ENCODE assay signal across 20 cellular contexts in the genomic region with DNA sequence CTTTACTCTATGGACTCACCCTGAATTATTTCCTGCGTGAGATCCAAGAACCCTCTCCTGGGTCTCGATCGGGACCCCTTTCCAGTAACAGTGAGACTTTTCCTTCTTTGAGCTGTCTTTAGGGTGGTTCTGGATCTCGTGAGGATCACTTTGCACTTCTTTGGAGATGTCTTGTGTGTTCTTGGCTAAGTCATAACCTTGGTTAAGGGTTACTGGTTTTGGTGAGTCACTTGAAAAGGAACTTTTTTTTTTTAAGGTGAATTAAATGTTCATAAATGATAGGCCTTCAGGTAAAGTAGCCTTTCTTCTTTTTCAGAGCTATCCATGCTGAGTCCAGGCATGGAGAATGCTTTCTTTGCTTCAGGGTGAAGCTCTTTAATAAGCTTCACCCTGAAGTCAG. TPM values are rescaled to one million over a fixed set of nuclear protein-coding genes. Genes with fewer than 3 reads are reported as not detected.
DNase-seq lines count a peak whose midpoint lies in the region; ATAC-seq and TF ChIP-seq lines count a peak whose summit lies in the region.
"Had no signal": no experiment of that assay in that cellular context is flagged by ENCODE, and none has a peak within 500 bp of the region (broad histone marks: within the 10 kb centered on the region; RNA-seq: fewer than 3 reads in every experiment).

No MANE protein-coding gene starts in this region.

- H3K4me1 Mint-ChIP-seq in Caco-2 (ENCODE audit: low read depth, unreplicated experiment) (peaks cover 25% of the 10 kb centered on the region), nephron (peaks cover 29% of the 10 kb centered on the region)

- ATAC-seq in PC-3: peak; percentile 60
- ATAC-seq in activated naive CD4-positive, alpha-beta T cell treated with anti-CD3 and anti-CD28 coated beads, Interleukin-2, amount 50 U/mL, for 72 hours: no peak
- ATAC-seq: activated CD4-positive, alpha-beta T cell treated with anti-CD3 and anti-CD28 coated beads for 36 hours had no signal

- H3K4me1 ChIP-seq in Caco-2 (peaks cover 30% of the 10 kb centered on the region), PC-3 (ENCODE audit: insufficient read depth, low read length) (peaks cover 28% of the 10 kb centered on the region)

- H3K9me2 ChIP-seq in PC-3 (replicated peaks; ENCODE audit: low read length): no peaks in the 10 kb centered on the region

- TF ChIP-seq CTCF in Caco-2 (IDR thresholded peaks at IDR 0.05; ENCODE audit: insufficient read depth in 1 of 2, low read depth in 1 of 2, low read length in 1 of 2, severe bottlenecking in 1 of 2, unreplicated experiment in 1 of 2): no peak
- no peak for TF ChIP-seq CTCF in PC-3 (conservative IDR thresholded peaks at IDR 0.05; ENCODE audit: low read depth, low read length)
- no peak for TF ChIP-seq CTCF in epithelial cell of esophagus (IDR thresholded peaks at IDR 0.05; ENCODE audit: insufficient read depth, low read depth, low read length, missing control alignments)
- no peak for TF ChIP-seq CTCF in nephron (IDR thresholded peaks at IDR 0.05; ENCODE audit: unreplicated experiment in 3 of 3)

- H3K27ac ChIP-seq in PC-3 (ENCODE audit: low read length): peak overlapping the region; percentile 79
- H3K27ac ChIP-seq: HL-60, pancreas, vagina had no signal

- H3K9me3 Mint-ChIP-seq in Caco-2 (ENCODE audit: unreplicated experiment): no peaks in the 10 kb centered on the region
- no peaks in the 10 kb centered on the region for H3K9me3 Mint-ChIP-seq in nephron
- no peaks in the 10 kb centered on the region for H3K9me3 Mint-ChIP-seq in activated naive CD4-positive, alpha-beta T cell treated with anti-CD3 and anti-CD28 coated beads, Interleukin-2, amount 50 U/mL, for 72 hours
- H3K9me3 Mint-ChIP-seq: stimulated activated naive CD8-positive, alpha-beta T cell treated with anti-CD3 and anti-CD28 coated beads, Interleukin-15, Interleukin-2, amounts not matched to agents 100 ng/mL and 50 ng/mL, for 24 hours had no signal

- no peaks in the 10 kb centered on the region for H3F3A ChIP-seq in PC-3 (ENCODE audit: low read length, unreplicated experiment)

- BruUV-seq in Caco-2 (replicated peaks; lab: Mats Ljungman, UMichigan) (TSS peak; percentile 98), PC-3 (replicated peaks; lab: Mats Ljungman, UMichigan) (no TSS peak)

- H3K79me2 ChIP-seq in PC-3 (ENCODE audit: low read length): no peaks in the 10 kb centered on the region

- H3K4me3 ChIP-seq in Caco-2 (ENCODE audit: low read depth, low read length) (no peak overlapping the region), PC-3 (ENCODE audit: low read length) (peak overlapping the region; percentile 30; the same call in 1 of the 2 replicates), epithelial cell of esophagus (ENCODE audit: low read length) (no peak overlapping the region)
- H3K4me3 ChIP-seq: pancreas, vagina had no signal

- no peaks in the 10 kb centered on the region for H3K27me3 Mint-ChIP-seq in Caco-2 (ENCODE audit: insufficient read depth, unreplicated experiment)
- H3K27me3 Mint-ChIP-seq in nephron (ENCODE audit: low read depth): no peaks in the 10 kb centered on the region
- H3K27me3 Mint-ChIP-seq: activated CD4-positive, alpha-beta T cell treated with anti-CD3 and anti-CD28 coated beads for 36 hours had no signal

- CTCF ChIA-PET in Caco-2 (lab: Charles Lee): interaction anchor here (0.6 to 1.3 kb wide), 5 partner anchors 8 to 66 kb away, joined by 3 to 7 read pairs (median 4); partner anchors contain the start of gene NUDT8
- CTCF ChIA-PET in PC-3 (lab: Charles Lee): no interaction called here

- intact Hi-C loops in Caco-2 (cut with micrococcal nuclease; ENCODE audit: unreplicated experiment): no loop called here
- intact Hi-C loops in PC-3 (cut with micrococcal nuclease): no loop called here

- H3K4me2 ChIP-seq in PC-3 (ENCODE audit: low read length): peak overlapping the region; percentile 83

- no peak overlapping the region for H2AFZ ChIP-seq in PC-3 (ENCODE audit: low read length)

- H3K4me3 Mint-ChIP-seq in Caco-2 (ENCODE audit: unreplicated experiment): peak overlapping the region; percentile 59
- H3K4me3 Mint-ChIP-seq in nephron: no peak overlapping the region
- H3K4me3 Mint-ChIP-seq: activated CD4-positive, alpha-beta T cell treated with anti-CD3 and anti-CD28 coated beads for 36 hours; stimulated activated naive CD8-positive, alpha-beta T cell treated with anti-CD3 and anti-CD28 coated beads, Interleukin-15, Interleukin-2, amounts not matched to agents 100 ng/mL and 50 ng/mL, for 24 hours had no signal

- DNase-seq in Caco-2 (no peak), PC-3 (peak; percentile 63), epithelial cell of esophagus (ENCODE audit: low read depth) (peak; percentile 17), foreskin melanocyte (no peak), islet precursor cell (no peak), NCI-H2196 treated with DMSO at 0.1 percent for 48 hours (lab: John Stamatoyannopoulos, UW; ENCODE audit: unreplicated experiment) (no peak)
- no peak for DNase-seq in activated naive CD4-positive, alpha-beta T cell treated with anti-CD3 and anti-CD28 coated beads, Interleukin-2, amount 50 U/mL, for 72 hours (ENCODE audit: low spot score in 2 of 2)
- DNase-seq: activated CD4-positive, alpha-beta T cell treated with anti-CD3 and anti-CD28 coated beads for 36 hours; activated CD8-positive, alpha-beta memory T cell treated with anti-CD3 and anti-CD28 coated beads, Interleukin-2, amount 50 U/mL, for 4 hours; activated naive CD4-positive, alpha-beta T cell treated with Interleukin-2 at 50 U/mL for 16 hours; effector CD8-positive, alpha-beta T cell; KG1; NK-92 treated with Interleukin-12 subunit alpha and Interleukin-12 subunit beta, amount 100 ng/mL, for 24 hours; SIG-M5; stimulated activated CD4-positive, alpha-beta T cell treated with anti-CD3 and anti-CD28 coated beads, Interleukin-12 subunit alpha, Interleukin-12 subunit beta, amount 100 ng/mL, for 4 hours had no signal

- H3K9me3 ChIP-seq in Caco-2: no peaks in the 10 kb centered on the region
- H3K9me3 ChIP-seq in PC-3 (ENCODE audit: low read length): no peaks in the 10 kb centered on the region
- H3K9me3 ChIP-seq: pancreas, vagina had no signal

- peak overlapping the region; percentile 95 for H3K27ac Mint-ChIP-seq in Caco-2 (ENCODE audit: unreplicated experiment)
- peak overlapping the region; percentile 75 to 98 (median 88) for H3K27ac Mint-ChIP-seq in nephron
- H3K27ac Mint-ChIP-seq in activated naive CD4-positive, alpha-beta T cell treated with anti-CD3 and anti-CD28 coated beads, Interleukin-2, amount 50 U/mL, for 72 hours: no peak overlapping the region
- H3K27ac Mint-ChIP-seq: activated CD4-positive, alpha-beta T cell treated with anti-CD3 and anti-CD28 coated beads for 36 hours; stimulated activated naive CD8-positive, alpha-beta T cell treated with anti-CD3 and anti-CD28 coated beads, Interleukin-15, Interleukin-2, amounts not matched to agents 100 ng/mL and 50 ng/mL, for 24 hours had no signal

- H4K20me1 ChIP-seq in PC-3 (ENCODE audit: low read length): no peaks in the 10 kb centered on the region

- H3K36me3 Mint-ChIP-seq in Caco-2 (ENCODE audit: insufficient read depth, unreplicated experiment) (peaks cover 23% of the 10 kb centered on the region), nephron (ENCODE audit: low read depth) (no peaks in the 10 kb centered on the region)
- H3K36me3 Mint-ChIP-seq in activated naive CD4-positive, alpha-beta T cell treated with anti-CD3 and anti-CD28 coated beads, Interleukin-2, amount 50 U/mL, for 72 hours: no peaks in the 10 kb centered on the region

- H3K9ac ChIP-seq in PC-3 (ENCODE audit: low read length): no peak overlapping the region

- H3K27me3 ChIP-seq in Caco-2 (replicated peaks; ENCODE audit: control insufficient read depth, insufficient read depth, low read length) (no peaks in the 10 kb centered on the region), PC-3 (ENCODE audit: low read length) (no peaks in the 10 kb centered on the region)
- H3K27me3 ChIP-seq: pancreas, vagina had no signal

- POLR2A ChIA-PET in Caco-2 (lab: Charles Lee): interaction anchor here (0.7 to 1.0 kb wide), 2 partner anchors 19 to 67 kb away, joined by 3 to 4 read pairs; partner anchors contain the start of gene GSTP1
- POLR2A ChIA-PET in PC-3 (lab: Charles Lee; ENCODE audit: unreplicated experiment): no interaction called here

- H3K36me3 ChIP-seq in Caco-2 (ENCODE audit: control insufficient read depth, insufficient read depth, low read length) (no peaks in the 10 kb centered on the region), PC-3 (ENCODE audit: low read depth, low read length) (no peaks in the 10 kb centered on the region)
- H3K36me3 ChIP-seq: pancreas, vagina had no signal

RNA-seq across cellular contexts. Expression of gene GSTP1, which starts 19.4 kb away (rescaled TPM):
- total RNA-seq in Caco-2 (2022) (1,799 and 1,911 TPM in 2 replicates), PC-3 (2014; rRNA removed) (1,049 and 1,154 TPM in 2 replicates)
- 100 to 1,000 TPM; 247 to 466 TPM for total RNA-seq in activated naive CD4-positive, alpha-beta T cell treated with anti-CD3 and anti-CD28 coated beads, Interleukin-2, amount 50 U/mL, for 72 hours

RNA-seq across cellular contexts. Expression of gene CABP2, which starts 41.0 kb away (rescaled TPM):
- total RNA-seq in Caco-2 (2022) (not detected in 2 replicates), PC-3 (2014; rRNA removed) (not detected in 2 replicates)
- not detected for total RNA-seq in activated naive CD4-positive, alpha-beta T cell treated with anti-CD3 and anti-CD28 coated beads, Interleukin-2, amount 50 U/mL, for 72 hours
- total RNA-seq: activated CD4-positive, alpha-beta T cell treated with anti-CD3 and anti-CD28 coated beads for 36 hours; pancreas; vagina had no signal

RNA-seq across cellular contexts. Expression of gene NDUFV1, which starts 42.5 kb away (rescaled TPM):
- total RNA-seq in Caco-2 (2022) (358 and 375 TPM in 2 replicates), PC-3 (2014; rRNA removed) (499 and 686 TPM in 2 replicates)
- 100 to 1,000 TPM; 237 to 286 TPM for total RNA-seq in activated naive CD4-positive, alpha-beta T cell treated with anti-CD3 and anti-CD28 coated beads, Interleukin-2, amount 50 U/mL, for 72 hours

RNA-seq across cellular contexts. Expression of gene CDK2AP2, which starts 56.3 kb away (rescaled TPM):
- total RNA-seq in Caco-2 (2022) (96.1 and 99.4 TPM in 2 replicates), PC-3 (2014; rRNA removed) (74.9 and 87.4 TPM in 2 replicates)
- 10 to 100 TPM; 72.4 to 85.2 TPM for total RNA-seq in activated naive CD4-positive, alpha-beta T cell treated with anti-CD3 and anti-CD28 coated beads, Interleukin-2, amount 50 U/mL, for 72 hours

RNA-seq across cellular contexts. Expression of gene PITPNM1, which starts 59.1 kb away (rescaled TPM):
- total RNA-seq in Caco-2 (2022) (65.0 and 78.3 TPM in 2 replicates), PC-3 (2014; rRNA removed) (79.8 and 95.4 TPM in 2 replicates)
- total RNA-seq in activated naive CD4-positive, alpha-beta T cell treated with anti-CD3 and anti-CD28 coated beads, Interleukin-2, amount 50 U/mL, for 72 hours: 100 to 1,000 TPM; 102 to 122 TPM

Comparison
In these comparisons a context has a peak if more than half of its experiments do, and no peak if none do; other contexts are left out.
1. DNase-seq: peak in PC-3 (single experiment) and epithelial cell of esophagus (single experiment); none in Caco-2 (0 of 2), foreskin melanocyte (single experiment), islet precursor cell (single experiment), NCI-H2196 treated with DMSO at 0.1 percent for 48 hours (single experiment) and activated naive CD4-positive, alpha-beta T cell treated with anti-CD3 and anti-CD28 coated beads, Interleukin-2, amount 50 U/mL, for 72 hours (0 of 2).
2. H3K27ac Mint-ChIP-seq: peak in Caco-2 (single experiment) and nephron (3 of 3); none in activated naive CD4-positive, alpha-beta T cell treated with anti-CD3 and anti-CD28 coated beads, Interleukin-2, amount 50 U/mL, for 72 hours (0 of 2).